ENCODE assay signal across 7 cellular contexts in genomic region chr3:119810018-119810435, GRCh38. TPM values are rescaled to one million over a fixed set of nuclear protein-coding genes. Genes with fewer than 3 reads are reported as not detected.
A peak's percentile ranks its signal among the peaks of the same experiment; 100 is the strongest.
DNase-seq lines count a peak whose midpoint lies in the region; ATAC-seq and TF ChIP-seq lines count a peak whose summit lies in the region.

No MANE protein-coding gene starts in this region.

- no peaks in the 10 kb centered on the region for H3K27me3 ChIP-seq in body of pancreas

- ATAC-seq in GM18868 (IDR thresholded peaks at IDR 0.05; ENCODE audit: unreplicated experiment), result peak; percentile 84
- ATAC-seq in HG02973 (IDR thresholded peaks at IDR 0.05; ENCODE audit: unreplicated experiment), result peak; percentile 84
- peak; percentile 68 for ATAC-seq in body of pancreas

- TF ChIP-seq POLR2A in body of pancreas (IDR thresholded peaks at IDR 0.05), result peak in 1 of 3 donors; percentile 34

- H3K4me1 ChIP-seq in body of pancreas, result peaks cover 10% of the 10 kb centered on the region

- 0 to 1% methylated on average over 4 to 33 of the region's 33 CpGs for WGBS in body of pancreas, 2 donors

- intact Hi-C loops in body of pancreas (cut with DNase I), result no loop called here

- peak in 3 of 7 experiments; percentile 14 to 27 (median 15) for TF ChIP-seq CTCF in body of pancreas (IDR thresholded peaks at IDR 0.05)

- H3K27ac ChIP-seq in body of pancreas, result no peak overlapping the region

- peak overlapping the region; percentile 25 to 38 for H3K4me3 ChIP-seq in body of pancreas

- H3K36me3 ChIP-seq in body of pancreas (replicated peaks in 1 of 2; ENCODE audit: insufficient read depth in 1 of 2, low read depth in 2 of 2), result no peaks in the 10 kb centered on the region

- no peaks in the 10 kb centered on the region for H3K9me3 ChIP-seq in body of pancreas

- DNase-seq in T-helper 22 cell (ENCODE audit: low read depth) (peak; percentile 4), body of pancreas (peak; percentile 21 to 44 (median 38)), medulla oblongata (ENCODE audit: extremely low spot score) (peak; percentile 14), HT-29 (ENCODE audit: low spot score) (no peak)
- peak; percentile 20 to 25 for DNase-seq in stimulated activated CD8-positive, alpha-beta memory T cell treated with anti-CD3 and anti-CD28 coated beads, Interleukin-7, amount 100 ng/mL, for 48 hours (ENCODE audit: extremely low read depth in 1 of 2, low read depth in 1 of 2)

RNA-seq across cellular contexts. Expression of gene NR1I2, which starts 28.1 kb away (rescaled TPM):
- total RNA-seq in body of pancreas, result 1 to 10 TPM in 1 of 2 donors, not detected in 1; 5.4 TPM
- 0.08 TPM in 1 of 2 replicates, not detected in the other for total RNA-seq in HT-29 (2014; rRNA removed; shearing (Covaris generic))
